Comparison of ENCODE assay signal across 1 cellular context in genomic region chr1:25502957-25503356, GRCh38.
TF ChIP-seq lines count a peak whose summit lies in the region.

No MANE protein-coding gene starts in this region.

TF ChIP-seq in GM12878, 131 proteins besides CTCF, POLR2A, EP300 and RAD21 (continued from another document):
- TF ChIP-seq TARDBP (IDR thresholded peaks at IDR 0.05; ENCODE audit: borderline replicate concordance), result no peak
- TF ChIP-seq ELK1 (IDR thresholded peaks at IDR 0.05; ENCODE audit: low read depth, low read length), result no peak
- TF ChIP-seq ZNF217 (IDR thresholded peaks at IDR 0.05), result no peak
- no peak for TF ChIP-seq STAT1 (conservative IDR thresholded peaks at IDR 0.05)
- TF ChIP-seq RFX5 (IDR thresholded peaks at IDR 0.05; ENCODE audit: low read depth, low read length), result no peak
- no peak for TF ChIP-seq WRNIP1 (IDR thresholded peaks at IDR 0.05; ENCODE audit: borderline replicate concordance, low read depth, low read length)
- TF ChIP-seq NFYA (IDR thresholded peaks at IDR 0.05; ENCODE audit: borderline replicate concordance, low read depth, low read length), result no peak
- no peak for TF ChIP-seq MTA2 (IDR thresholded peaks at IDR 0.05; ENCODE audit: low read depth)
- no peak for TF ChIP-seq KLF5 (IDR thresholded peaks at IDR 0.05; ENCODE audit: partially characterized antibody)
- no peak for TF ChIP-seq EZH2 (IDR thresholded peaks at IDR 0.05; ENCODE audit: borderline replicate concordance, control insufficient read depth, low read depth, low read length)
- TF ChIP-seq ZBTB40 (IDR thresholded peaks at IDR 0.05; ENCODE audit: borderline replicate concordance), result no peak
- no peak for TF ChIP-seq SMAD5 (IDR thresholded peaks at IDR 0.05; ENCODE audit: low read depth)
- TF ChIP-seq ZNF207 (IDR thresholded peaks at IDR 0.05; ENCODE audit: borderline replicate concordance), result no peak
- no peak for TF ChIP-seq STAT3 (IDR thresholded peaks at IDR 0.05; ENCODE audit: low read depth, low read length)
- no peak for TF ChIP-seq CREB1 (IDR thresholded peaks at IDR 0.05; ENCODE audit: low read depth)
